11 cellular contexts compared by ENCODE assay signal in the genomic region with DNA sequence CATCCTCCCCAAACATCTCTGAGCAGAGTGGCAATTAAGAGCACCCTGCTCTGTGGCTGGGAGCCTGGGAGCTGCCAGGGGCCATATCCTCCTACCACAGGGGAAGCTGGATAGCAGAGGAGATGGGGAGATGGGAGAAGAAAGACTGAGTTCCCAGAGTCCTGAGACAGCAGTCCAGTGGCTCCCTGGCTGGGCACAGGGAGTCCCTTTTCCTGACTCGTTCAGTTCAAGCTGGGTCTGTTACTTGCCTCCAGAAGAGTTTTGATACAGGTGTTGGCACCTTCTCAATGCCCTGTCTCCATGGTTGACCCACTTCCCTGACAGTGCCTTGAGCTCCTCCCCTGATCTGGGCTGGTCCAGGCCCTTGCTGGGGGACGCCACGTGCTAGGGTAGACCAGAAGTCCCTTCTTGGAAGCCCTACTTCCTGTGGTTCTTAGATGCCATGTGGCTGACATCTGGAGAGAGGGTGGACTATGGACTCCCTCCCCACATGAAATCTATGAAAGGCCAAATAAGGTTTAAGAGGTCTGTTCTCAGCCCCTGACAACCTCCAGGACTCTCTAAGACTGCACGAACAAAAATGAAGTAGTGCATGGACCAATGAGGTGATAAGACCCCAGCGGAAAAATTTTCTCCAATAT.
DNase-seq lines count a peak whose midpoint lies in the region; ATAC-seq lines count a peak whose summit lies in the region.
"Had no signal": no experiment of that assay in that cellular context is flagged by ENCODE, and none has a peak within 500 bp of the region (broad histone marks: within the 10 kb centered on the region; RNA-seq: fewer than 3 reads in every experiment).

No MANE protein-coding gene starts in this region.

- DNase-seq in activated CD4-positive, alpha-beta T cell treated with anti-CD3 and anti-CD28 coated beads, Interleukin-2, amount 10 ng/mL, durations not matched to agents 24 days and 14 days = peak; percentile 63
- no peak for DNase-seq in activated CD4-positive, alpha-beta T cell treated with anti-CD3 and anti-CD28 coated beads for 4 hours
- no peak for DNase-seq in mesenchymal stem cell
- DNase-seq in NCI-H2196 (lab: John Stamatoyannopoulos, UW; ENCODE audit: unreplicated experiment) = no peak
- DNase-seq: dermis blood vessel endothelial cell had no signal

- H3K27me3 Mint-ChIP-seq in activated CD4-positive, alpha-beta T cell treated with anti-CD3 and anti-CD28 coated beads, Interleukin-2, amount 10 ng/mL, durations not matched to agents 24 days and 14 days = no peaks in the 10 kb centered on the region
- H3K27me3 Mint-ChIP-seq: memory B cell had no signal

- peak overlapping the region in 1 of 2 experiments; percentile 63 for H3K14ac ChIP-seq in mesenchymal stem cell (ENCODE audit: low read length in 2 of 2)

- peak overlapping the region; percentile 70 for H2BK15ac ChIP-seq in mesenchymal stem cell (ENCODE audit: low read depth, poor library complexity, severe bottlenecking)

- no peak overlapping the region for H3K4me2 ChIP-seq in mesenchymal stem cell (ENCODE audit: low read length, poor library complexity, severe bottlenecking)

- H3K27ac ChIP-seq in adipose tissue (ENCODE audit: low read depth, low read length) (peak overlapping the region; percentile 48), mesenchymal stem cell (ENCODE audit: low read length, poor library complexity, severe bottlenecking) (no peak overlapping the region), subcutaneous abdominal adipose tissue (ENCODE audit: low read depth, low read length) (peak overlapping the region; percentile 100)

- H3K36me3 Mint-ChIP-seq in activated CD4-positive, alpha-beta T cell treated with anti-CD3 and anti-CD28 coated beads, Interleukin-2, amount 10 ng/mL, durations not matched to agents 24 days and 14 days (ENCODE audit: low read depth) = peaks cover 22% of the 10 kb centered on the region

- no peak overlapping the region for H2BK120ac ChIP-seq in mesenchymal stem cell (ENCODE audit: low read depth, low read length)

- H3K4me3 ChIP-seq in mesenchymal stem cell (ENCODE audit: insufficient read depth in 1 of 2, low read depth in 1 of 2, low read length in 2 of 2) (peak overlapping the region in 1 of 2 experiments; percentile 69), subcutaneous abdominal adipose tissue (ENCODE audit: low read depth in 1 of 5, low read length in 5 of 5) (peak overlapping the region in 1 of 5 donors; percentile 19)
- H3K4me3 ChIP-seq: GM12878 had no signal

- WGBS in adipose tissue, 3 donors = 87 to 92% (median 90%) methylated on average over 5 of the region's 5 CpGs
- 91% methylated on average over 5 of the region's 5 CpGs for WGBS in mesenchymal stem cell

- peak overlapping the region; percentile 81 to 88 for H2BK12ac ChIP-seq in mesenchymal stem cell (ENCODE audit: low read length in 2 of 2)

- peak overlapping the region; percentile 48 to 86 for H3K18ac ChIP-seq in mesenchymal stem cell (ENCODE audit: low read depth in 1 of 2, low read length in 2 of 2)

- no peaks in the 10 kb centered on the region for H3K27me3 ChIP-seq in mesenchymal stem cell (ENCODE audit: control insufficient read depth in 1 of 2, insufficient read depth in 1 of 2, low read length in 2 of 2)
- H3K27me3 ChIP-seq in subcutaneous abdominal adipose tissue (ENCODE audit: control insufficient read depth in 5 of 5, insufficient read depth in 4 of 5, low read length in 5 of 5) = no peaks in the 10 kb centered on the region

- H3K9me3 ChIP-seq in mesenchymal stem cell (ENCODE audit: control insufficient read depth, low read length) (no peaks in the 10 kb centered on the region), subcutaneous abdominal adipose tissue (ENCODE audit: control insufficient read depth in 5 of 5, low read length in 5 of 5) (peaks cover 0 to under 1% (median 0%) of the 10 kb centered on the region in 5 donors)

- peaks cover 10% of the 10 kb centered on the region for H3K9me3 Mint-ChIP-seq in activated CD4-positive, alpha-beta T cell treated with anti-CD3 and anti-CD28 coated beads, Interleukin-2, amount 10 ng/mL, durations not matched to agents 24 days and 14 days
- H3K9me3 Mint-ChIP-seq: memory B cell had no signal

- H2AFZ ChIP-seq in mesenchymal stem cell (ENCODE audit: low read depth, low read length) = no peak overlapping the region

- peak overlapping the region; percentile 99 for H3K27ac Mint-ChIP-seq in activated CD4-positive, alpha-beta T cell treated with anti-CD3 and anti-CD28 coated beads, Interleukin-2, amount 10 ng/mL, durations not matched to agents 24 days and 14 days

- intact Hi-C loops in activated CD4-positive, alpha-beta T cell treated with anti-CD3 and anti-CD28 coated beads, Interleukin-2, amount 10 ng/mL, durations not matched to agents 24 days and 14 days (cut with micrococcal nuclease) = no loop called here

- peak overlapping the region; percentile 67 for H2AK5ac ChIP-seq in mesenchymal stem cell (ENCODE audit: low read length, severe bottlenecking)

- no peak overlapping the region for H2BK5ac ChIP-seq in mesenchymal stem cell (ENCODE audit: low read depth, low read length, poor library complexity, severe bottlenecking)

- no peak overlapping the region for H3K23ac ChIP-seq in mesenchymal stem cell (ENCODE audit: low read length in 2 of 2)

- H3K9ac ChIP-seq in mesenchymal stem cell (ENCODE audit: low read length) (peak overlapping the region; percentile 98), subcutaneous abdominal adipose tissue (ENCODE audit: low read length in 5 of 5) (peak overlapping the region in 2 of 5 donors; percentile 4 to 16)

- H4K8ac ChIP-seq in mesenchymal stem cell (ENCODE audit: low read length) = no peak overlapping the region

- no peaks in the 10 kb centered on the region for H3K36me3 ChIP-seq in mesenchymal stem cell (ENCODE audit: control insufficient read depth in 1 of 2, insufficient read depth in 2 of 2, low read depth in 1 of 2, low read length in 2 of 2)
- no peaks in the 10 kb centered on the region for H3K36me3 ChIP-seq in subcutaneous abdominal adipose tissue (ENCODE audit: control insufficient read depth in 5 of 5, insufficient read depth in 5 of 5, low read length in 5 of 5)

- peaks cover 74% of the 10 kb centered on the region for H3K4me1 Mint-ChIP-seq in activated CD4-positive, alpha-beta T cell treated with anti-CD3 and anti-CD28 coated beads, Interleukin-2, amount 10 ng/mL, durations not matched to agents 24 days and 14 days

- H4K91ac ChIP-seq in mesenchymal stem cell (ENCODE audit: low read length) = peak overlapping the region; percentile 85

- peak overlapping the region; percentile 5 to 59 for H3K4ac ChIP-seq in mesenchymal stem cell (ENCODE audit: low read depth in 1 of 2, low read length in 2 of 2)

- no peaks in the 10 kb centered on the region for H3K79me1 ChIP-seq in mesenchymal stem cell (replicated peaks; ENCODE audit: low read length, poor library complexity, severe bottlenecking)

- no peak for ATAC-seq in HG02884 (IDR thresholded peaks at IDR 0.05; ENCODE audit: unreplicated experiment)
- ATAC-seq in HG03432 (IDR thresholded peaks at IDR 0.05; ENCODE audit: unreplicated experiment) = no peak
- ATAC-seq: GM12878 had no signal

- H3K4me1 ChIP-seq in mesenchymal stem cell (ENCODE audit: control insufficient read depth, insufficient read depth, low read depth, low read length) = peaks cover 28% of the 10 kb centered on the region
- H3K4me1 ChIP-seq in subcutaneous abdominal adipose tissue (ENCODE audit: control insufficient read depth in 5 of 5, insufficient read depth in 5 of 5, low read length in 5 of 5) = peaks cover 12 to 73% (median 57%) of the 10 kb centered on the region in 5 donors

- peak overlapping the region; percentile 49 for H3K4me3 Mint-ChIP-seq in activated CD4-positive, alpha-beta T cell treated with anti-CD3 and anti-CD28 coated beads, Interleukin-2, amount 10 ng/mL, durations not matched to agents 24 days and 14 days
